In the genomic region with DNA sequence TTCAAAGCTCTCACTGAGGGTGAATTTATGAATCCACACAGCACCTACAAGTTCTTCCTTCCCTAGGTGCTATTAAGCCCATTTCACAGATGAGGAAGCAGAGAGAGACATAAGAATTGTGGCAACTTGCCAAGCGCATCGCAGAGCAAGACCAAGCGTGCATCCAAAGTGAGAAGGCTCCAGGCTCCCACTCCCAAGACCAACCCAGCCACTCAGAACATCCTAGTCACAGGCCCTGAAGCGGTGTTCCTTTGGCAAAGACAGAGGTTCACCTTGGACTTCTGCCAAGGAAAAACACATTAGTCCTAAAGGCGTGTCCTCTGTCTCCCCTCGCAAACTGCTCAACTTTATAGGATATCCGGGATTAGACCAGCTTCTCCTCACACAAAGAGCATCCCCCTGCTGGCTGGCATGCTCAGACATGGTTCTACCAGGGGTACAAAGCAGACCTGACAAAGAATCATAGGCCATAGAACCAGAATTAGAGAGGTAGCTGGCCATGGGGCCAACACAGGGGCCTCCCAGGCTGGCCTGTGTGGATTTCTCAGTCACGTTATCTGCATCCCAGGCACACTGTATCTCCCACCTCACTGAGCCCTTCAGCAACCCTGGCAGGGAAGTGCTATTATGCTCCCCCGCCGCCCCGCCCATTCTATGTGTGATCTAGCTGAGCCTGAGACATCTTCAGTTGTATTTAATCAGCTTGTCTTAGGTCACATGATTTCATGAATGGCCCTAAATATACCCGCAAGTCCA, we compare ENCODE assay signal across 9 cellular contexts.
DNase-seq lines count a peak whose midpoint lies in the region; ATAC-seq and TF ChIP-seq lines count a peak whose summit lies in the region.
"Had no signal": no experiment of that assay in that cellular context is flagged by ENCODE, and none has a peak within 500 bp of the region (broad histone marks: within the 10 kb centered on the region; RNA-seq: fewer than 3 reads in every experiment).

No MANE protein-coding gene starts in this region.

- H3K4me2 ChIP-seq in SU-DHL-6 (ENCODE audit: low read depth, low read length, poor library complexity, severe bottlenecking): peak overlapping the region; percentile 73

- H3K9me2 ChIP-seq in SU-DHL-6 (replicated peaks; ENCODE audit: insufficient read depth, low read length): no peaks in the 10 kb centered on the region

- ATAC-seq in Right ventricle myocardium superior (ENCODE audit: poor library complexity) (peak; percentile 68), HG03378 (IDR thresholded peaks at IDR 0.05; ENCODE audit: unreplicated experiment) (no peak), GM21515 (IDR thresholded peaks at IDR 0.05; ENCODE audit: unreplicated experiment) (no peak)

- peaks cover 0 to 15% of the 10 kb centered on the region in 2 donors for H3K4me1 ChIP-seq in right atrium auricular region

- TF ChIP-seq CTCF in right atrium auricular region (IDR thresholded peaks at IDR 0.05) (no peak), SU-DHL-6 (IDR thresholded peaks at IDR 0.05; ENCODE audit: insufficient read depth, low read length, poor library complexity, severe bottlenecking) (no peak)

- no peaks in the 10 kb centered on the region for H4K20me1 ChIP-seq in SU-DHL-6 (ENCODE audit: low read depth, low read length)

- H3K27me3 ChIP-seq in right atrium auricular region: no peaks in the 10 kb centered on the region
- H3K27me3 ChIP-seq in SU-DHL-6 (ENCODE audit: low read length): no peaks in the 10 kb centered on the region

- peak overlapping the region; percentile 39; the same call in 1 of the 2 replicates for H3K9ac ChIP-seq in SU-DHL-6 (ENCODE audit: low read length)

- H3K9me3 ChIP-seq in right atrium auricular region: no peaks in the 10 kb centered on the region
- no peaks in the 10 kb centered on the region for H3K9me3 ChIP-seq in SU-DHL-6 (ENCODE audit: insufficient read depth, low read length)

- H3K36me3 ChIP-seq in right atrium auricular region: no peaks in the 10 kb centered on the region
- no peaks in the 10 kb centered on the region for H3K36me3 ChIP-seq in SU-DHL-6 (ENCODE audit: low read length)

- H3K27ac ChIP-seq in right atrium auricular region (peak overlapping the region in 1 of 2 donors; percentile 17), SU-DHL-6 (ENCODE audit: low read depth, low read length) (no peak overlapping the region; the same call in 1 of the 2 replicates)

- intact Hi-C loops in Right ventricle myocardium superior (cut with DNase I): no loop called here

- peaks cover 10% of the 10 kb centered on the region for H3F3A ChIP-seq in SU-DHL-6 (ENCODE audit: insufficient read depth)

- no peaks in the 10 kb centered on the region for H3K79me2 ChIP-seq in SU-DHL-6 (ENCODE audit: insufficient read depth, low read length)

- no peak overlapping the region for H2AFZ ChIP-seq in SU-DHL-6 (ENCODE audit: low read depth, low read length, severe bottlenecking)

- DNase-seq in Right ventricle myocardium superior (peak; percentile 50), right atrium auricular region (ENCODE audit: low spot score) (no peak), foreskin melanocyte (peak; percentile 3), 8988T (no peak), GOT3 (lab: John Stamatoyannopoulos, UW) (no peak)
- DNase-seq: activated CD4-positive, alpha-beta T cell treated with anti-CD3 and anti-CD28 coated beads for 4 hours had no signal

- H3K4me3 ChIP-seq in right atrium auricular region (no peak overlapping the region), SU-DHL-6 (ENCODE audit: insufficient read depth, low read length, poor library complexity, severe bottlenecking) (no peak overlapping the region)

Comparison
In these comparisons a context has a peak if more than half of its experiments do, and no peak if none do; other contexts are left out.
1. DNase-seq: peak in Right ventricle myocardium superior (single experiment) and foreskin melanocyte (single experiment); none in right atrium auricular region (single experiment), 8988T (single experiment) and GOT3 (single experiment).